Comparison of ENCODE assay signal across 1 cellular context in genomic region chr15:43510230-43511011, GRCh38.
TF ChIP-seq lines count a peak whose summit lies in the region.

No MANE protein-coding gene starts in this region.

TF ChIP-seq in HepG2, 621 proteins besides CTCF, POLR2A, EP300 and RAD21 (continued from another document and continues in another):
- TF ChIP-seq ELF3 (CRISPR knock-in tag; IDR thresholded peaks at IDR 0.05) (0 out of 2 replicates have a peak, but pooled peaks have one; percentile 24), ZNF556 (CRISPR knock-in tag; IDR thresholded peaks at IDR 0.05; ENCODE audit: borderline replicate concordance) (no peak), CREM (IDR thresholded peaks at IDR 0.05) (no peak), CREM (CRISPR knock-in tag; IDR thresholded peaks at IDR 0.05) (no peak), HDAC2 (CRISPR knock-in tag; IDR thresholded peaks at IDR 0.05) (no peak), ELF1 (CRISPR knock-in tag; IDR thresholded peaks at IDR 0.05) (peak; percentile 82), HIVEP1 (CRISPR knock-in tag; IDR thresholded peaks at IDR 0.05) (no peak), NCOR1 (IDR thresholded peaks at IDR 0.05; ENCODE audit: borderline replicate concordance, low read length) (peak; percentile 32; the same call in 1 of the 2 replicates), ZNF792 (CRISPR knock-in tag; IDR thresholded peaks at IDR 0.05) (peak; percentile 73; the same call in 1 of the 2 replicates), REXO4 (CRISPR knock-in tag; IDR thresholded peaks at IDR 0.05; ENCODE audit: borderline replicate concordance) (no peak), RELA (CRISPR knock-in tag; IDR thresholded peaks at IDR 0.05) (no peak), ZNF292 (CRISPR knock-in tag; IDR thresholded peaks at IDR 0.05; ENCODE audit: borderline replicate concordance, low read depth) (no peak), ZNF878 (CRISPR knock-in tag; IDR thresholded peaks at IDR 0.05) (no peak), ZNF207 (IDR thresholded peaks at IDR 0.05; ENCODE audit: borderline replicate concordance) (no peak), RFXAP (CRISPR knock-in tag; IDR thresholded peaks at IDR 0.05; ENCODE audit: borderline replicate concordance) (no peak), ZNF138 (CRISPR knock-in tag; IDR thresholded peaks at IDR 0.05; ENCODE audit: low read depth) (no peak), CBX2 (IDR thresholded peaks at IDR 0.05; ENCODE audit: low read depth, low read length) (no peak), CBX2 (CRISPR knock-in tag; IDR thresholded peaks at IDR 0.05; ENCODE audit: low read depth) (no peak), CBFB (CRISPR knock-in tag; IDR thresholded peaks at IDR 0.05) (peak; percentile 57; the same call in 1 of the 2 replicates), ZNF546 (CRISPR knock-in tag; conservative IDR thresholded peaks at IDR 0.05) (no peak), EEA1 (CRISPR knock-in tag; IDR thresholded peaks at IDR 0.05; ENCODE audit: borderline replicate concordance) (no peak), HMGXB3 (CRISPR knock-in tag; IDR thresholded peaks at IDR 0.05; ENCODE audit: borderline replicate concordance) (no peak), ZFYVE20 (CRISPR knock-in tag; IDR thresholded peaks at IDR 0.05; ENCODE audit: borderline replicate concordance, low read depth) (no peak), ZSCAN30 (CRISPR knock-in tag; IDR thresholded peaks at IDR 0.05) (no peak), ZNF136 (CRISPR knock-in tag; IDR thresholded peaks at IDR 0.05; ENCODE audit: low read depth) (no peak), ZNF430 (CRISPR knock-in tag; IDR thresholded peaks at IDR 0.05) (peak; percentile 65; the same call in 1 of the 2 replicates), ZNF740 (CRISPR knock-in tag; IDR thresholded peaks at IDR 0.05) (no peak), IKZF5 (CRISPR knock-in tag; IDR thresholded peaks at IDR 0.05) (peak; percentile 82; the same call in 1 of the 2 replicates), RBFOX2 (IDR thresholded peaks at IDR 0.05; ENCODE audit: low read depth, low read length) (peak; percentile 72), ZNF577 (CRISPR knock-in tag; IDR thresholded peaks at IDR 0.05; ENCODE audit: borderline replicate concordance, low read depth) (no peak), NR2F2 (IDR thresholded peaks at IDR 0.05; ENCODE audit: borderline replicate concordance, low read depth) (no peak), ZNF552 (CRISPR knock-in tag; IDR thresholded peaks at IDR 0.05; ENCODE audit: borderline replicate concordance) (no peak), HNF1A (IDR thresholded peaks at IDR 0.05; ENCODE audit: low read depth) (no peak), HNF1A (CRISPR knock-in tag; IDR thresholded peaks at IDR 0.05; ENCODE audit: borderline replicate concordance) (no peak), RXRA (CRISPR knock-in tag; IDR thresholded peaks at IDR 0.05) (peak; percentile 38; the same call in 1 of the 2 replicates), GTF3A (CRISPR knock-in tag; conservative IDR thresholded peaks at IDR 0.05) (no peak), ZNF432 (CRISPR knock-in tag; IDR thresholded peaks at IDR 0.05; ENCODE audit: borderline replicate concordance) (no peak), NFRKB (IDR thresholded peaks at IDR 0.05) (no peak), TEAD2 (CRISPR knock-in tag; IDR thresholded peaks at IDR 0.05) (no peak), ATF7 (IDR thresholded peaks at IDR 0.05) (no peak), ATF7 (CRISPR knock-in tag; IDR thresholded peaks at IDR 0.05) (no peak), ZNF879 (CRISPR knock-in tag; IDR thresholded peaks at IDR 0.05) (no peak)
- TF ChIP-seq, protein P1, sequence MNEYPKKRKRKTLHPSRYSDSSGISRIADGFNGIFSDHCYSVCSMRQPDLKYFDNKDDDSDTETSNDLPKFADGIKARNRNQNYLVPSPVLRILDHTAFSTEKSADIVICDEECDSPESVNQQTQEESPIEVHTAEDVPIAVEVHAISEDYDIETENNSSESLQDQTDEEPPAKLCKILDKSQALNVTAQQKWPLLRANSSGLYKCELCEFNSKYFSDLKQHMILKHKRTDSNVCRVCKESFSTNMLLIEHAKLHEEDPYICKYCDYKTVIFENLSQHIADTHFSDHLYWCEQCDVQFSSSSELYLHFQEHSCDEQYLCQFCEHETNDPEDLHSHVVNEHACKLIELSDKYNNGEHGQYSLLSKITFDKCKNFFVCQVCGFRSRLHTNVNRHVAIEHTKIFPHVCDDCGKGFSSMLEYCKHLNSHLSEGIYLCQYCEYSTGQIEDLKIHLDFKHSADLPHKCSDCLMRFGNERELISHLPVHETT (CRISPR knock-in tag; conservative IDR thresholded peaks at IDR 0.05), result no peak
- TF ChIP-seq, protein P2, sequence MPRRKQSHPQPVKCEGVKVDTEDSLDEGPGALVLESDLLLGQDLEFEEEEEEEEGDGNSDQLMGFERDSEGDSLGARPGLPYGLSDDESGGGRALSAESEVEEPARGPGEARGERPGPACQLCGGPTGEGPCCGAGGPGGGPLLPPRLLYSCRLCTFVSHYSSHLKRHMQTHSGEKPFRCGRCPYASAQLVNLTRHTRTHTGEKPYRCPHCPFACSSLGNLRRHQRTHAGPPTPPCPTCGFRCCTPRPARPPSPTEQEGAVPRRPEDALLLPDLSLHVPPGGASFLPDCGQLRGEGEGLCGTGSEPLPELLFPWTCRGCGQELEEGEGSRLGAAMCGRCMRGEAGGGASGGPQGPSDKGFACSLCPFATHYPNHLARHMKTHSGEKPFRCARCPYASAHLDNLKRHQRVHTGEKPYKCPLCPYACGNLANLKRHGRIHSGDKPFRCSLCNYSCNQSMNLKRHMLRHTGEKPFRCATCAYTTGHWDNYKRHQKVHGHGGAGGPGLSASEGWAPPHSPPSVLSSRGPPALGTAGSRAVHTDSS (CRISPR knock-in tag; conservative IDR thresholded peaks at IDR 0.05), result no peak
- TF ChIP-seq, protein P3, sequence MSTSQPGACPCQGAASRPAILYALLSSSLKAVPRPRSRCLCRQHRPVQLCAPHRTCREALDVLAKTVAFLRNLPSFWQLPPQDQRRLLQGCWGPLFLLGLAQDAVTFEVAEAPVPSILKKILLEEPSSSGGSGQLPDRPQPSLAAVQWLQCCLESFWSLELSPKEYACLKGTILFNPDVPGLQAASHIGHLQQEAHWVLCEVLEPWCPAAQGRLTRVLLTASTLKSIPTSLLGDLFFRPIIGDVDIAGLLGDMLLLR (CRISPR knock-in tag; IDR thresholded peaks at IDR 0.05), result peak; percentile 39; the same call in 1 of the 2 replicates
- TF ChIP-seq, protein P4, sequence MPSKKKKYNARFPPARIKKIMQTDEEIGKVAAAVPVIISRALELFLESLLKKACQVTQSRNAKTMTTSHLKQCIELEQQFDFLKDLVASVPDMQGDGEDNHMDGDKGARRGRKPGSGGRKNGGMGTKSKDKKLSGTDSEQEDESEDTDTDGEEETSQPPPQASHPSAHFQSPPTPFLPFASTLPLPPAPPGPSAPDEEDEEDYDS (CRISPR knock-in tag; IDR thresholded peaks at IDR 0.05), result peak; percentile 87
- TF ChIP-seq, protein P5, sequence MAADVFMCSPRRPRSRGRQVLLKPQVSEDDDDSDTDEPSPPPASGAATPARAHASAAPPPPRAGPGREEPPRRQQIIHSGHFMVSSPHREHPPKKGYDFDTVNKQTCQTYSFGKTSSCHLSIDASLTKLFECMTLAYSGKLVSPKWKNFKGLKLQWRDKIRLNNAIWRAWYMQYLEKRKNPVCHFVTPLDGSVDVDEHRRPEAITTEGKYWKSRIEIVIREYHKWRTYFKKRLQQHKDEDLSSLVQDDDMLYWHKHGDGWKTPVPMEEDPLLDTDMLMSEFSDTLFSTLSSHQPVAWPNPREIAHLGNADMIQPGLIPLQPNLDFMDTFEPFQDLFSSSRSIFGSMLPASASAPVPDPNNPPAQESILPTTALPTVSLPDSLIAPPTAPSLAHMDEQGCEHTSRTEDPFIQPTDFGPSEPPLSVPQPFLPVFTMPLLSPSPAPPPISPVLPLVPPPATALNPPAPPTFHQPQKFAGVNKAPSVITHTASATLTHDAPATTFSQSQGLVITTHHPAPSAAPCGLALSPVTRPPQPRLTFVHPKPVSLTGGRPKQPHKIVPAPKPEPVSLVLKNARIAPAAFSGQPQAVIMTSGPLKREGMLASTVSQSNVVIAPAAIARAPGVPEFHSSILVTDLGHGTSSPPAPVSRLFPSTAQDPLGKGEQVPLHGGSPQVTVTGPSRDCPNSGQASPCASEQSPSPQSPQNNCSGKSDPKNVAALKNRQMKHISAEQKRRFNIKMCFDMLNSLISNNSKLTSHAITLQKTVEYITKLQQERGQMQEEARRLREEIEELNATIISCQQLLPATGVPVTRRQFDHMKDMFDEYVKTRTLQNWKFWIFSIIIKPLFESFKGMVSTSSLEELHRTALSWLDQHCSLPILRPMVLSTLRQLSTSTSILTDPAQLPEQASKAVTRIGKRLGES (CRISPR knock-in tag; IDR thresholded peaks at IDR 0.05; ENCODE audit: borderline replicate concordance), result no peak
- TF ChIP-seq, protein P6, sequence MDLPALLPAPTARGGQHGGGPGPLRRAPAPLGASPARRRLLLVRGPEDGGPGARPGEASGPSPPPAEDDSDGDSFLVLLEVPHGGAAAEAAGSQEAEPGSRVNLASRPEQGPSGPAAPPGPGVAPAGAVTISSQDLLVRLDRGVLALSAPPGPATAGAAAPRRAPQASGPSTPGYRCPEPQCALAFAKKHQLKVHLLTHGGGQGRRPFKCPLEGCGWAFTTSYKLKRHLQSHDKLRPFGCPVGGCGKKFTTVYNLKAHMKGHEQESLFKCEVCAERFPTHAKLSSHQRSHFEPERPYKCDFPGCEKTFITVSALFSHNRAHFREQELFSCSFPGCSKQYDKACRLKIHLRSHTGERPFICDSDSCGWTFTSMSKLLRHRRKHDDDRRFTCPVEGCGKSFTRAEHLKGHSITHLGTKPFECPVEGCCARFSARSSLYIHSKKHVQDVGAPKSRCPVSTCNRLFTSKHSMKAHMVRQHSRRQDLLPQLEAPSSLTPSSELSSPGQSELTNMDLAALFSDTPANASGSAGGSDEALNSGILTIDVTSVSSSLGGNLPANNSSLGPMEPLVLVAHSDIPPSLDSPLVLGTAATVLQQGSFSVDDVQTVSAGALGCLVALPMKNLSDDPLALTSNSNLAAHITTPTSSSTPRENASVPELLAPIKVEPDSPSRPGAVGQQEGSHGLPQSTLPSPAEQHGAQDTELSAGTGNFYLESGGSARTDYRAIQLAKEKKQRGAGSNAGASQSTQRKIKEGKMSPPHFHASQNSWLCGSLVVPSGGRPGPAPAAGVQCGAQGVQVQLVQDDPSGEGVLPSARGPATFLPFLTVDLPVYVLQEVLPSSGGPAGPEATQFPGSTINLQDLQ (CRISPR knock-in tag; IDR thresholded peaks at IDR 0.05), result no peak; the same call in 1 of the 2 replicates
